Comparison of ENCODE assay signal across 20 cellular contexts in the genomic region with DNA sequence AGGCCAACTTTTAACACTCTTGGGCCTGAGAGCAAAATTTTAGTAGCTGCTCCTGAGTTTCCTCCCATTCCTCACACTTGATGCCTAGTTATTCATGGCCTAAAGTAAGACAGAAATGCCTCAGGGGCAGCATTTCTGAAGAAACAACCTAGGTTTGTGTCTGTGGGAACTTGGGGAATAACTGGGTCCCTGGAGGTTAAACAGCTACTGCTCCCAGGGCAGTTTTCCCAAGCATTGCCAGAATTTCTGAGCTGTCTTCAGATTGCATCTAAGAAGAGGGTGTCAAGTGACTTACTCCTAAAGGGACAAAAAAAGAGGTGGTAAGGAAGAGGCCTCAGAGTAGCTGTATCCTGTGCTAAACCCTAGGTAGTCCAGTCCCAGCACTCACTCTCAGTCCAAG.
"Had no signal": no experiment of that assay in that cellular context is flagged by ENCODE, and none has a peak within 500 bp of the region (broad histone marks: within the 10 kb centered on the region; RNA-seq: fewer than 3 reads in every experiment).

No MANE protein-coding gene starts in this region.

- H3K9me3 Mint-ChIP-seq: dendritic cell treated with granulocyte-macrophage colony-stimulating factor and Interleukin-4, amounts not matched to agents 40 ng/mL and 50 ng/mL, for 4 days; effector memory CD8-positive, alpha-beta T cell; type B pancreatic cell had no signal

- ATAC-seq: effector memory CD8-positive, alpha-beta T cell; left colon; left ventricle myocardium superior; naive thymus-derived CD4-positive, alpha-beta T cell; pancreas; right cardiac atrium had no signal

- H3K4me1 ChIP-seq: esophagus muscularis mucosa, pancreas, suprapubic skin, thyroid gland had no signal

- H3K9me3 ChIP-seq: esophagus muscularis mucosa, pancreas, suprapubic skin, thyroid gland had no signal

- H3K36me3 Mint-ChIP-seq: naive thymus-derived CD4-positive, alpha-beta T cell; type B pancreatic cell had no signal

- DNase-seq: effector memory CD8-positive, alpha-beta T cell; foreskin melanocyte; head of caudate nucleus; left colon; left ventricle myocardium superior; naive thymus-derived CD4-positive, alpha-beta T cell; occipital lobe; pancreas; right cardiac atrium; stimulated activated CD4-positive, alpha-beta T cell treated with anti-CD3 and anti-CD28 coated beads, Interleukin-2, amount 100 ng/mL, for 48 hours; stimulated activated naive CD4-positive, alpha-beta T cell treated with Interleukin-2 at 50 U/mL for 16 hours; thyroid gland had no signal

- H3K4me3 Mint-ChIP-seq: dendritic cell treated with granulocyte-macrophage colony-stimulating factor and Interleukin-4, amounts not matched to agents 40 ng/mL and 50 ng/mL, for 4 days; effector memory CD8-positive, alpha-beta T cell; naive thymus-derived CD4-positive, alpha-beta T cell; type B pancreatic cell had no signal

- H3K27me3 ChIP-seq: esophagus muscularis mucosa, hepatocyte, pancreas, suprapubic skin, thyroid gland had no signal

- H3K27ac Mint-ChIP-seq: dendritic cell treated with granulocyte-macrophage colony-stimulating factor and Interleukin-4, amounts not matched to agents 40 ng/mL and 50 ng/mL, for 4 days; effector memory CD8-positive, alpha-beta T cell; naive thymus-derived CD4-positive, alpha-beta T cell; progenitor cell of endocrine pancreas; type B pancreatic cell had no signal

- H3K27me3 Mint-ChIP-seq: dendritic cell treated with granulocyte-macrophage colony-stimulating factor and Interleukin-4, amounts not matched to agents 40 ng/mL and 50 ng/mL, for 4 days; naive thymus-derived CD4-positive, alpha-beta T cell had no signal

- H3K4me3 ChIP-seq: esophagus muscularis mucosa, hepatocyte, lung, pancreas, smooth muscle cell, suprapubic skin, thyroid gland had no signal

- H3K36me3 ChIP-seq: esophagus muscularis mucosa, pancreas, suprapubic skin, thyroid gland had no signal
